In genomic region chr12:106759526-106760183, GRCh38 we compare ENCODE assay signal across 8 cellular contexts. TPM values are rescaled to one million over a fixed set of nuclear protein-coding genes. Genes with fewer than 3 reads are reported as not detected.
DNase-seq lines count a peak whose midpoint lies in the region; ATAC-seq and TF ChIP-seq lines count a peak whose summit lies in the region.

No MANE protein-coding gene starts in this region.

- H3K27ac ChIP-seq in neural progenitor cell = peak overlapping the region; percentile 89

- no peaks in the 10 kb centered on the region for H3K79me2 ChIP-seq in neural progenitor cell (ENCODE audit: low read depth)

- H2AFZ ChIP-seq in neural progenitor cell (replicated peaks) = peak overlapping the region; percentile 91

- H3K9ac ChIP-seq in neural progenitor cell = no peak overlapping the region

- peak overlapping the region; percentile 81 for H3K4me3 Mint-ChIP-seq in activated naive CD8-positive, alpha-beta T cell treated with anti-CD3 and anti-CD28 coated beads, Interleukin-2, amount 10 ng/mL, durations not matched to agents 7 days and 5 days
- H3K4me3 Mint-ChIP-seq in neural progenitor cell = peak overlapping the region; percentile 63

- TF ChIP-seq CTCF in neural progenitor cell (IDR thresholded peaks at IDR 0.05) (no peak), BE2C (IDR thresholded peaks at IDR 0.05; ENCODE audit: low read depth, low read length) (no peak)

- peak overlapping the region; percentile 62 for H3K4me2 ChIP-seq in neural progenitor cell

- TF ChIP-seq POLR2A in GM18505 (IDR thresholded peaks at IDR 0.05; ENCODE audit: borderline replicate concordance, extremely low read depth, insufficient read depth, insufficient read length) = no peak

- H3K36me3 Mint-ChIP-seq in activated naive CD8-positive, alpha-beta T cell treated with anti-CD3 and anti-CD28 coated beads, Interleukin-2, amount 10 ng/mL, durations not matched to agents 7 days and 5 days = no peaks in the 10 kb centered on the region
- H3K36me3 Mint-ChIP-seq in neural progenitor cell = peaks cover 42% of the 10 kb centered on the region

- H3K9me3 ChIP-seq in neural progenitor cell (ENCODE audit: low read depth) = no peaks in the 10 kb centered on the region
- no peaks in the 10 kb centered on the region for H3K9me3 ChIP-seq in BE2C

- no peaks in the 10 kb centered on the region for H3K9me3 Mint-ChIP-seq in activated naive CD8-positive, alpha-beta T cell treated with anti-CD3 and anti-CD28 coated beads, Interleukin-2, amount 10 ng/mL, durations not matched to agents 7 days and 5 days
- no peaks in the 10 kb centered on the region for H3K9me3 Mint-ChIP-seq in neural progenitor cell

- H3K4me3 ChIP-seq in neural progenitor cell (no peak overlapping the region), BE2C (ENCODE audit: low read depth, low read length) (no peak overlapping the region)

- H3K36me3 ChIP-seq in neural progenitor cell (no peaks in the 10 kb centered on the region), BE2C (no peaks in the 10 kb centered on the region)

- H3K27me3 ChIP-seq in neural progenitor cell (no peaks in the 10 kb centered on the region), BE2C (no peaks in the 10 kb centered on the region)

- ATAC-seq in GM18505 (IDR thresholded peaks at IDR 0.05; ENCODE audit: unreplicated experiment) (peak; percentile 11), HG02840 (IDR thresholded peaks at IDR 0.05; ENCODE audit: low FRiP score, unreplicated experiment) (peak; percentile 27), HG03139 (IDR thresholded peaks at IDR 0.05; ENCODE audit: unreplicated experiment) (no peak)
- ATAC-seq in activated naive CD8-positive, alpha-beta T cell treated with anti-CD3 and anti-CD28 coated beads, Interleukin-2, amount 10 ng/mL, durations not matched to agents 7 days and 5 days (ENCODE audit: low read depth) = no peak

- H3K4me1 Mint-ChIP-seq in activated naive CD8-positive, alpha-beta T cell treated with anti-CD3 and anti-CD28 coated beads, Interleukin-2, amount 10 ng/mL, durations not matched to agents 7 days and 5 days = peaks cover 14% of the 10 kb centered on the region
- H3K4me1 Mint-ChIP-seq in neural progenitor cell = peaks cover 77% of the 10 kb centered on the region

- H3K27ac Mint-ChIP-seq in activated naive CD8-positive, alpha-beta T cell treated with anti-CD3 and anti-CD28 coated beads, Interleukin-2, amount 10 ng/mL, durations not matched to agents 7 days and 5 days = peak overlapping the region; percentile 92
- H3K27ac Mint-ChIP-seq in neural progenitor cell = peak overlapping the region; percentile 98

- peaks cover 30% of the 10 kb centered on the region for H3F3A ChIP-seq in neural progenitor cell (ENCODE audit: low read depth)

- no peak for DNase-seq in activated naive CD8-positive, alpha-beta T cell treated with anti-CD3 and anti-CD28 coated beads, Interleukin-2, amount 10 ng/mL, durations not matched to agents 7 days and 5 days
- DNase-seq in neural progenitor cell (ENCODE audit: low spot score) = no peak
- DNase-seq in NCI-H2081 (lab: John Stamatoyannopoulos, UW) = no peak
- no peak for DNase-seq in GOT3 (lab: John Stamatoyannopoulos, UW)
- DNase-seq in BE2C = no peak

- no peaks in the 10 kb centered on the region for H4K20me1 ChIP-seq in neural progenitor cell (ENCODE audit: low read depth)

- POLR2A ChIA-PET in activated naive CD8-positive, alpha-beta T cell treated with anti-CD3 and anti-CD28 coated beads, Interleukin-2, amount 10 ng/mL, durations not matched to agents 7 days and 5 days (lab: Charles Lee) = interaction anchor here (1.2 kb wide), 1 partner anchor 12 kb away, joined by 6 read pairs; no protein-coding TSS in a partner anchor

- H3K4me1 ChIP-seq in neural progenitor cell (peaks cover 50% of the 10 kb centered on the region), BE2C (no peaks in the 10 kb centered on the region)

- H3K27me3 Mint-ChIP-seq in activated naive CD8-positive, alpha-beta T cell treated with anti-CD3 and anti-CD28 coated beads, Interleukin-2, amount 10 ng/mL, durations not matched to agents 7 days and 5 days = no peaks in the 10 kb centered on the region
- H3K27me3 Mint-ChIP-seq in neural progenitor cell (ENCODE audit: insufficient read depth, low read depth) = peaks cover 2% of the 10 kb centered on the region

RNA-seq across cellular contexts. Expression of gene RIC8B, which starts 14.8 kb away (rescaled TPM):
- total RNA-seq in activated naive CD8-positive, alpha-beta T cell treated with anti-CD3 and anti-CD28 coated beads, Interleukin-2, amount 10 ng/mL, durations not matched to agents 7 days and 5 days = 10 to 100 TPM; 14.3 to 15.1 TPM
- 21.2 and 33.2 TPM in 2 replicates for total RNA-seq in neural progenitor cell (ENCODE audit: low replicate concordance)
- 10.3 TPM for polyA plus RNA-seq in BE2C (2012; ENCODE audit: insufficient read depth, insufficient read length, low read depth)

Comparison
In these comparisons a context has a peak if more than half of its experiments do, and no peak if none do; other contexts are left out.
1. ATAC-seq: peak in GM18505 (single experiment) and HG02840 (single experiment); none in activated naive CD8-positive, alpha-beta T cell treated with anti-CD3 and anti-CD28 coated beads, Interleukin-2, amount 10 ng/mL, durations not matched to agents 7 days and 5 days (single experiment) and HG03139 (single experiment).